ENCODE assay signal across 33 cellular contexts in the genomic region with DNA sequence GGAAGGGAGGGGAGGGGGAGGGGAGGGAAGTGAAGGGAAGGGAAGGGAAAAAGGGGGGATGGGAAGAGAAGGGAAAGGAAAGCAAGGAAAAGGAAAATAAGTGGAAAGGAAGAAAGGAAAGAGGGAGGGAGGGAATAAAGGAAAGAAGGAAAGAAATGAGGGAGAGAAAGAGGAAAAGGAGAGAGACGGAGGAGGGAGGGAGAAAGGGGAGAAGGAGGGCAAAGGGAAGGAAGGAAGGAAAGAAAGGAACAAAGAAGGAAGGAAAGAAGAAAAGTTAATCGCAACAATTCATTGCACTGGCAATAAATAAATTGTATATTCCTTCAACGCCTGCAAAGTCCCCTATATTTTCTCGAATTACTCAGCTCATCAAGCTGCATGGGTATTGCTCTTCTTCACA. TPM values are rescaled to one million over a fixed set of nuclear protein-coding genes. Genes with fewer than 3 reads are reported as not detected.
"Had no signal": no experiment of that assay in that cellular context is flagged by ENCODE, and none has a peak within 500 bp of the region (broad histone marks: within the 10 kb centered on the region; RNA-seq: fewer than 3 reads in every experiment).

No MANE protein-coding gene starts in this region.

- H3K36me3 Mint-ChIP-seq: neural progenitor cell; stimulated activated memory B cell treated with anti-CD40 and anti-IgM and Interleukin-4, amounts not matched to agents 10 μg/mL and 1 μg/mL and 100 μg/mL, for 72 hours; type B pancreatic cell had no signal

- DNase-seq: naive thymus-derived CD4-positive, alpha-beta T cell; natural killer cell; occipital lobe; ovary; posterior cingulate gyrus; psoas muscle; right cardiac atrium; spleen; stimulated activated CD4-positive, alpha-beta T cell treated with anti-CD3 and anti-CD28 coated beads, Interleukin-12 subunit alpha, Interleukin-12 subunit beta, amount 100 ng/mL, for 4 hours; stimulated activated CD4-positive, alpha-beta T cell treated with anti-CD3 and anti-CD28 coated beads, Interleukin-1b, Interleukin-23, amount 100 ng/mL, for 48 hours; stimulated activated CD4-positive, alpha-beta T cell treated with anti-CD3 and anti-CD28 coated beads, Interleukin-4, amount 100 ng/mL, for 1 hour; stimulated activated CD4-positive, alpha-beta T cell treated with anti-CD3 and anti-CD28 coated beads, Interleukin-4, amount 100 ng/mL, for 4 hours; stimulated activated CD8-positive, alpha-beta memory T cell treated with anti-CD3 and anti-CD28 coated beads, Interleukin-4, amount 100 ng/mL, for 48 hours; stimulated activated naive CD4-positive, alpha-beta T cell; stimulated activated naive CD8-positive, alpha-beta T cell treated with anti-CD3 and anti-CD28 coated beads, Interleukin-15, amount 100 ng/mL, for 72 hours; stimulated activated naive CD8-positive, alpha-beta T cell treated with anti-CD3 and anti-CD28 coated beads, Interleukin-15, Interleukin-2, amounts not matched to agents 100 U/mL and 50 U/mL, for 24 hours; substantia nigra; testis; tibial artery; transverse colon; uterus had no signal

- H3K4me3 Mint-ChIP-seq: natural killer cell; stimulated activated memory B cell treated with anti-CD40 and anti-IgM and Interleukin-4, amounts not matched to agents 10 μg/mL and 1 μg/mL and 100 μg/mL, for 72 hours; stimulated activated naive CD8-positive, alpha-beta T cell treated with anti-CD3 and anti-CD28 coated beads, Interleukin-15, amount 100 ng/mL, for 72 hours had no signal

- H2AFZ ChIP-seq: neural progenitor cell, parathyroid adenoma had no signal

- H3K27ac ChIP-seq: neural progenitor cell, ovary, parathyroid adenoma, psoas muscle, skin epidermis, spleen, suprapubic skin, testis, tibial artery, transverse colon, uterus had no signal

- H3K27me3 ChIP-seq: ovary, testis, uterus had no signal

- H3K79me2 ChIP-seq: parathyroid adenoma had no signal

- H3K4me2 ChIP-seq: neural progenitor cell, smooth muscle cell had no signal

- H3K9me3 Mint-ChIP-seq: nephron; neural progenitor cell; stimulated activated naive CD8-positive, alpha-beta T cell treated with anti-CD3 and anti-CD28 coated beads, Interleukin-15, amount 100 ng/mL, for 72 hours; type B pancreatic cell had no signal

- ATAC-seq: naive thymus-derived CD4-positive, alpha-beta T cell; natural killer cell; psoas muscle; right cardiac atrium; sciatic nerve; stimulated activated memory B cell treated with anti-CD40 and anti-IgM and Interleukin-4, amounts not matched to agents 10 μg/mL and 1 μg/mL and 100 μg/mL, for 72 hours; stimulated activated naive CD8-positive, alpha-beta T cell treated with anti-CD3 and anti-CD28 coated beads, Interleukin-15, amount 100 ng/mL, for 72 hours; stimulated activated naive CD8-positive, alpha-beta T cell treated with anti-CD3 and anti-CD28 coated beads, Interleukin-15, Interleukin-2, amounts not matched to agents 100 U/mL and 50 U/mL, for 24 hours had no signal

- H3K9me3 ChIP-seq: ovary, psoas muscle, spleen, suprapubic skin, testis, tibial artery, transverse colon, uterus had no signal

- H3K9ac ChIP-seq: neural progenitor cell, parathyroid adenoma had no signal

- H3K36me3 ChIP-seq: neural progenitor cell, ovary, spleen, suprapubic skin, tibial artery, transverse colon, uterus had no signal

- H3K4me3 ChIP-seq: neural progenitor cell, ovary, psoas muscle, skin epidermis, smooth muscle cell, spleen, suprapubic skin, testis, tibial artery, transverse colon, uterus had no signal

- H3K4me1 ChIP-seq: parathyroid adenoma, testis, uterus had no signal

- H3K27ac Mint-ChIP-seq: naive thymus-derived CD4-positive, alpha-beta T cell; natural killer cell; nephron; neural progenitor cell; progenitor cell of endocrine pancreas; stimulated activated memory B cell treated with anti-CD40 and anti-IgM and Interleukin-4, amounts not matched to agents 10 μg/mL and 1 μg/mL and 100 μg/mL, for 72 hours; stimulated activated naive CD8-positive, alpha-beta T cell treated with anti-CD3 and anti-CD28 coated beads, Interleukin-15, amount 100 ng/mL, for 72 hours; type B pancreatic cell had no signal

RNA-seq across cellular contexts. Expression of gene VWC2, which starts 2.6 kb away (rescaled TPM):
- total RNA-seq: naive thymus-derived CD4-positive, alpha-beta T cell; natural killer cell; osteoblast; psoas muscle; renal cortical epithelial cell; smooth muscle cell had no signal
- polyA plus RNA-seq: naive thymus-derived CD4-positive, alpha-beta T cell; smooth muscle cell had no signal
